ENCODE assay signal across 1 cellular context in the genomic region with DNA sequence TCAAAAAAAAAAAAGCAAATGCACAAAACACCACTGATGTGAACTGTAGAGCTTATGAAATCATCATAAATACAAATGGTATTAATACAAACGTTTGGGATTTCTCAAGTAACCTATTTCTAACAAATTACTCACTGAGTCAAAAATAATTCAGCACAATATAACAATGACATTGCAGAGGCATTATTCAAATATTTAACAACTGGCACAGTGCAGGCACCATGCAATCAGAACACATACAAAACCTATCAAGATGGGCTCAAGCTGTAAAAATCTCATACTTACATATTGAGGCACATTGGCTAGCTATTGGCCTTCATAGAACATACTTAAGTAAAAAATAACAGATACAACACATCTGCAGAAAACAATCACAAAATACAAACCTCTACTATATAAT.
TF ChIP-seq lines count a peak whose summit lies in the region.

No MANE protein-coding gene starts in this region.

TF ChIP-seq in HepG2, 621 proteins besides CTCF, POLR2A, EP300 and RAD21 (continued from another document):
- TF ChIP-seq, protein P1, sequence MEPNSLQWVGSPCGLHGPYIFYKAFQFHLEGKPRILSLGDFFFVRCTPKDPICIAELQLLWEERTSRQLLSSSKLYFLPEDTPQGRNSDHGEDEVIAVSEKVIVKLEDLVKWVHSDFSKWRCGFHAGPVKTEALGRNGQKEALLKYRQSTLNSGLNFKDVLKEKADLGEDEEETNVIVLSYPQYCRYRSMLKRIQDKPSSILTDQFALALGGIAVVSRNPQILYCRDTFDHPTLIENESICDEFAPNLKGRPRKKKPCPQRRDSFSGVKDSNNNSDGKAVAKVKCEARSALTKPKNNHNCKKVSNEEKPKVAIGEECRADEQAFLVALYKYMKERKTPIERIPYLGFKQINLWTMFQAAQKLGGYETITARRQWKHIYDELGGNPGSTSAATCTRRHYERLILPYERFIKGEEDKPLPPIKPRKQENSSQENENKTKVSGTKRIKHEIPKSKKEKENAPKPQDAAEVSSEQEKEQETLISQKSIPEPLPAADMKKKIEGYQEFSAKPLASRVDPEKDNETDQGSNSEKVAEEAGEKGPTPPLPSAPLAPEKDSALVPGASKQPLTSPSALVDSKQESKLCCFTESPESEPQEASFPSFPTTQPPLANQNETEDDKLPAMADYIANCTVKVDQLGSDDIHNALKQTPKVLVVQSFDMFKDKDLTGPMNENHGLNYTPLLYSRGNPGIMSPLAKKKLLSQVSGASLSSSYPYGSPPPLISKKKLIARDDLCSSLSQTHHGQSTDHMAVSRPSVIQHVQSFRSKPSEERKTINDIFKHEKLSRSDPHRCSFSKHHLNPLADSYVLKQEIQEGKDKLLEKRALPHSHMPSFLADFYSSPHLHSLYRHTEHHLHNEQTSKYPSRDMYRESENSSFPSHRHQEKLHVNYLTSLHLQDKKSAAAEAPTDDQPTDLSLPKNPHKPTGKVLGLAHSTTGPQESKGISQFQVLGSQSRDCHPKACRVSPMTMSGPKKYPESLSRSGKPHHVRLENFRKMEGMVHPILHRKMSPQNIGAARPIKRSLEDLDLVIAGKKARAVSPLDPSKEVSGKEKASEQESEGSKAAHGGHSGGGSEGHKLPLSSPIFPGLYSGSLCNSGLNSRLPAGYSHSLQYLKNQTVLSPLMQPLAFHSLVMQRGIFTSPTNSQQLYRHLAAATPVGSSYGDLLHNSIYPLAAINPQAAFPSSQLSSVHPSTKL (CRISPR knock-in tag; IDR thresholded peaks at IDR 0.05) = no peak
- TF ChIP-seq, protein P2, sequence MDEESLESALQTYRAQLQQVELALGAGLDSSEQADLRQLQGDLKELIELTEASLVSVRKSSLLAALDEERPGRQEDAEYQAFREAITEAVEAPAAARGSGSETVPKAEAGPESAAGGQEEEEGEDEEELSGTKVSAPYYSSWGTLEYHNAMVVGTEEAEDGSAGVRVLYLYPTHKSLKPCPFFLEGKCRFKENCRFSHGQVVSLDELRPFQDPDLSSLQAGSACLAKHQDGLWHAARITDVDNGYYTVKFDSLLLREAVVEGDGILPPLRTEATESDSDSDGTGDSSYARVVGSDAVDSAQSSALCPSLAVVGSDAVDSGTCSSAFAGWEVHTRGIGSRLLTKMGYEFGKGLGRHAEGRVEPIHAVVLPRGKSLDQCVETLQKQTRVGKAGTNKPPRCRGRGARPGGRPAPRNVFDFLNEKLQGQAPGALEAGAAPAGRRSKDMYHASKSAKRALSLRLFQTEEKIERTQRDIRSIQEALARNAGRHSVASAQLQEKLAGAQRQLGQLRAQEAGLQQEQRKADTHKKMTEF (CRISPR knock-in tag; IDR thresholded peaks at IDR 0.05) = no peak
- TF ChIP-seq THAP11 (CRISPR knock-in tag; IDR thresholded peaks at IDR 0.05) = no peak
TF ChIP-seq in HepG2: peak in this region for 0.
